ENCODE assay signal across 2 cellular contexts in the genomic region with DNA sequence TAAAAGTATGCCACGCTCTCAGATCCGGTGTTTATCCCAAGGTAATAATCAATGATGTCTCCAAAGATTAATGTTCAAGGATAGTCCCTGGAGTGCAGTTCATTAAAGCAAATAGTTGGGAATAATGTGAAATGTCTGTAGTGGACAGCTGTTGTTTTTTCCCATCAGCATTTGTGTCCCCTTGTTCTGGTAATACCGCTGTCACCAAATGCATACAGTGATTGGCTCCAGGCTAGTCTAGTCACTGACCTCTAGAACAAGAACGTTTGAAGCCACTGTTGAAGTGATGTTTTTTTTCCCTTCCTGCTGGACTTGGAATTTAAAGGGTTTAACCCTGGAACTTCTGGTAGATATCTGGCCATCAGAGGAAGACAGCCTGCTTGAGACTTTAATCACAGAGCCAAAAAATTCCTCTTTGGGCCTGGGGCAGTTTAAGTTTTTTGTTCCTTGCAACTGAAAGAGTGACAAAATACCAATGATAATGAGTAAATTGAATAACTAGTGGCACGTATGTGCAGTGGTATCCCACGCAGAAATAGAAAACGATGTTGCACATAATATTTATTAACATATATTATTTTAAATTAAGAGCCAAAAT.
TF ChIP-seq lines count a peak whose summit lies in the region.

No MANE protein-coding gene starts in this region.

TF ChIP-seq in liver, 16 proteins besides CTCF, POLR2A, EP300 and RAD21:
- TF ChIP-seq FOXA2 (IDR thresholded peaks at IDR 0.05) (peak; percentile 23), HNF4G (IDR thresholded peaks at IDR 0.05) (no peak), SP1 (IDR thresholded peaks at IDR 0.05) (peak; percentile 28), JUND (IDR thresholded peaks at IDR 0.05) (peak in 1 of 2 donors; percentile 64), TAF1 (conservative IDR thresholded peaks at IDR 0.05) (no peak), RXRA (IDR thresholded peaks at IDR 0.05) (peak; percentile 73 to 81), EGR1 (IDR thresholded peaks at IDR 0.05; ENCODE audit: low read depth in 2 of 2) (no peak), FOXA1 (IDR thresholded peaks at IDR 0.05) (no peak), HNF4A (conservative IDR thresholded peaks at IDR 0.05) (peak; percentile 59 to 72), GABPA (IDR thresholded peaks at IDR 0.05 in 1 of 2, conservative IDR thresholded peaks at IDR 0.05 in 1 of 2) (peak in 1 of 2 donors; percentile 12)
- TF ChIP-seq, protein P1, sequence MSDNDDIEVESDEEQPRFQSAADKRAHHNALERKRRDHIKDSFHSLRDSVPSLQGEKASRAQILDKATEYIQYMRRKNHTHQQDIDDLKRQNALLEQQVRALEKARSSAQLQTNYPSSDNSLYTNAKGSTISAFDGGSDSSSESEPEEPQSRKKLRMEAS (IDR thresholded peaks at IDR 0.05): no peak
- TF ChIP-seq, protein P2, sequence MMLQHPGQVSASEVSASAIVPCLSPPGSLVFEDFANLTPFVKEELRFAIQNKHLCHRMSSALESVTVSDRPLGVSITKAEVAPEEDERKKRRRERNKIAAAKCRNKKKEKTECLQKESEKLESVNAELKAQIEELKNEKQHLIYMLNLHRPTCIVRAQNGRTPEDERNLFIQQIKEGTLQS (IDR thresholded peaks at IDR 0.05): no peak

TF ChIP-seq in HepG2, 621 proteins besides CTCF, POLR2A, EP300 and RAD21:
- no peak for TF ChIP-seq ELF4 (CRISPR knock-in tag; IDR thresholded peaks at IDR 0.05; ENCODE audit: borderline replicate concordance)
- TF ChIP-seq, protein P3, sequence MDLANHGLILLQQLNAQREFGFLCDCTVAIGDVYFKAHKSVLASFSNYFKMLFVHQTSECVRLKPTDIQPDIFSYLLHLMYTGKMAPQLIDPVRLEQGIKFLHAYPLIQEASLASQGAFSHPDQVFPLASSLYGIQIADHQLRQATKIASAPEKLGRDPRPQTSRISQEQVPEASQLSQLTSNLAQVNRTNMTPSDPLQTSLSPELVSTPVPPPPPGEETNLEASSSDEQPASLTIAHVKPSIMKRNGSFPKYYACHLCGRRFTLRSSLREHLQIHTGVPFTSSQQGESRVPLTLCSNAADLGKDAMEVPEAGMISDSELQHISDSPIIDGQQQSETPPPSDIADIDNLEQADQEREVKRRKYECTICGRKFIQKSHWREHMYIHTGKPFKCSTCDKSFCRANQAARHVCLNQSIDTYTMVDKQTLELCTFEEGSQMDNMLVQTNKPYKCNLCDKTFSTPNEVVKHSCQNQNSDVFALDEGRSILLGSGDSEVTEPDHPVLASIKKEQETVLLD (CRISPR knock-in tag; IDR thresholded peaks at IDR 0.05; ENCODE audit: low read depth): no peak
- TF ChIP-seq, protein P4, sequence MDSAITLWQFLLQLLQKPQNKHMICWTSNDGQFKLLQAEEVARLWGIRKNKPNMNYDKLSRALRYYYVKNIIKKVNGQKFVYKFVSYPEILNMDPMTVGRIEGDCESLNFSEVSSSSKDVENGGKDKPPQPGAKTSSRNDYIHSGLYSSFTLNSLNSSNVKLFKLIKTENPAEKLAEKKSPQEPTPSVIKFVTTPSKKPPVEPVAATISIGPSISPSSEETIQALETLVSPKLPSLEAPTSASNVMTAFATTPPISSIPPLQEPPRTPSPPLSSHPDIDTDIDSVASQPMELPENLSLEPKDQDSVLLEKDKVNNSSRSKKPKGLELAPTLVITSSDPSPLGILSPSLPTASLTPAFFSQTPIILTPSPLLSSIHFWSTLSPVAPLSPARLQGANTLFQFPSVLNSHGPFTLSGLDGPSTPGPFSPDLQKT (CRISPR knock-in tag; IDR thresholded peaks at IDR 0.05; ENCODE audit: borderline replicate concordance): no peak
- no peak for TF ChIP-seq ZBTB7B (CRISPR knock-in tag; IDR thresholded peaks at IDR 0.05)
- TF ChIP-seq ZNF207 (IDR thresholded peaks at IDR 0.05; ENCODE audit: borderline replicate concordance): no peak
- no peak for TF ChIP-seq SCMH1 (CRISPR knock-in tag; IDR thresholded peaks at IDR 0.05; ENCODE audit: borderline replicate concordance)
- TF ChIP-seq KDM2A (CRISPR knock-in tag; IDR thresholded peaks at IDR 0.05; ENCODE audit: borderline replicate concordance, low read depth): no peak
TF ChIP-seq in HepG2: peak in this region for 0.
